ENCODE assay signal across 8 cellular contexts in genomic region chr9:39791356-39791755, GRCh38.
DNase-seq lines count a peak whose midpoint lies in the region; ATAC-seq, FAIRE-seq and TF ChIP-seq lines count a peak whose summit lies in the region.
"Not testable (repeated sequence)": the region's sequence is repeated elsewhere in the genome, so short reads cannot be mapped to it uniquely, and the experiment has no call there.

No MANE protein-coding gene starts in this region.

- not testable (repeated sequence) for H2BK15ac ChIP-seq in H9 (ENCODE audit: low read depth, low read length)

- not testable (repeated sequence) for TF ChIP-seq POLR2A in sigmoid colon (IDR thresholded peaks at IDR 0.05)

- intact Hi-C loops in activated CD4-positive, alpha-beta memory T cell treated with anti-CD3 and anti-CD28 coated beads for 36 hours (cut with micrococcal nuclease); kidney (cut with DNase I); sigmoid colon (cut with DNase I): not testable (repeated sequence)

- H3K4ac ChIP-seq in H9 (ENCODE audit: low read depth, low read length): not testable (repeated sequence)

- H4K8ac ChIP-seq in H9 (replicated peaks; ENCODE audit: insufficient read length, low read depth, low read length): not testable (repeated sequence)

- ATAC-seq in GM18873 (IDR thresholded peaks at IDR 0.05; ENCODE audit: low FRiP score, unreplicated experiment): peak; percentile 100
- peak; percentile 100 for ATAC-seq in HG03378 (IDR thresholded peaks at IDR 0.05; ENCODE audit: unreplicated experiment)

- not testable (repeated sequence) for H3K56ac ChIP-seq in H9 (ENCODE audit: insufficient read length, low read depth, low read length)

- H2BK120ac ChIP-seq in H9 (ENCODE audit: low read depth, low read length, poor library complexity, severe bottlenecking): not testable (repeated sequence)

- not testable (repeated sequence) for H2AK5ac ChIP-seq in H9 (ENCODE audit: insufficient read length, low read length)

- H3K4me1 ChIP-seq in H9 (ENCODE audit: insufficient read depth, low read length); kidney (ENCODE audit: control insufficient read depth in 1 of 2, insufficient read depth in 1 of 2, low read depth in 1 of 2, low read length in 2 of 2); sigmoid colon: not testable (repeated sequence)

- H4K20me1 ChIP-seq in H9 (ENCODE audit: control insufficient read depth, insufficient read depth, insufficient read length): not testable (repeated sequence)

- WGBS in H9 (ENCODE audit: extremely low coverage, insufficient read length, low lambda C conversion rate): no CpG with 5 or more reads among the region's 31 CpGs
- 8% methylated on average over 17 to 18 of the region's 31 CpGs for WGBS in sigmoid colon, 2 donors

- not testable (repeated sequence) for H3K4me3 Mint-ChIP-seq in H9; activated CD4-positive, alpha-beta memory T cell treated with anti-CD3 and anti-CD28 coated beads for 36 hours

- H2AFZ ChIP-seq in H9 (ENCODE audit: low read length): not testable (repeated sequence)

- TF ChIP-seq CTCF in H9 (conservative IDR thresholded peaks at IDR 0.05): peak; percentile 21; the same call in 1 of the 3 replicates
- not testable (repeated sequence) for TF ChIP-seq CTCF in choroid plexus epithelial cell (conservative IDR thresholded peaks at IDR 0.05; ENCODE audit: low read depth, low read length); kidney (IDR thresholded peaks at IDR 0.05; ENCODE audit: borderline replicate concordance, extremely low read depth, insufficient read depth); sigmoid colon (IDR thresholded peaks at IDR 0.05)

- not testable (repeated sequence) for H3K23ac ChIP-seq in H9 (ENCODE audit: insufficient read length, low read depth, low read length)

- not testable (repeated sequence) for H4K91ac ChIP-seq in H9 (ENCODE audit: insufficient read length, low read depth, low read length)

- H2BK5ac ChIP-seq in H9 (ENCODE audit: insufficient read length, low read length): not testable (repeated sequence)

- H3K4me2 ChIP-seq in H9 (ENCODE audit: insufficient read depth, insufficient read length, low read length): peak overlapping the region; percentile 40

- not testable (repeated sequence) for TF ChIP-seq EP300 in sigmoid colon (IDR thresholded peaks at IDR 0.05)

- H3K9me3 ChIP-seq in H9 (ENCODE audit: control insufficient read depth, low read depth, low read length); kidney (ENCODE audit: control insufficient read depth in 1 of 2, low read length in 2 of 2); sigmoid colon: not testable (repeated sequence)

- FAIRE-seq in A204.1 (lab: Jason Lieb, UNC) (peak; percentile 14), kidney (lab: Jason Lieb, UNC) (peak; percentile 77)

- not testable (repeated sequence) for H2BK12ac ChIP-seq in H9 (ENCODE audit: insufficient read length, low read depth, low read length)

- H3K9me3 Mint-ChIP-seq in H9; activated CD4-positive, alpha-beta memory T cell treated with anti-CD3 and anti-CD28 coated beads for 36 hours: not testable (repeated sequence)

- not testable (repeated sequence) for H3T11ph ChIP-seq in H9 (ENCODE audit: low read length)

- H3K4me1 Mint-ChIP-seq in H9; activated CD4-positive, alpha-beta memory T cell treated with anti-CD3 and anti-CD28 coated beads for 36 hours (ENCODE audit: low read depth): not testable (repeated sequence)

- H3K18ac ChIP-seq in H9 (ENCODE audit: insufficient read length, low read depth, low read length): not testable (repeated sequence)

- H4K5ac ChIP-seq in H9 (ENCODE audit: insufficient read length, low read depth, low read length): not testable (repeated sequence)

- not testable (repeated sequence) for H2BK20ac ChIP-seq in H9 (ENCODE audit: low read depth, low read length, poor library complexity, severe bottlenecking)

- not testable (repeated sequence) for H3K27ac ChIP-seq in H9 (ENCODE audit: insufficient read length, low read depth, low read length); kidney (ENCODE audit: low read depth in 2 of 2, low read length in 2 of 2)
- peak overlapping the region; percentile 40 to 60 (median 57) for H3K27ac ChIP-seq in sigmoid colon

- H3K79me1 ChIP-seq in H9 (ENCODE audit: insufficient read depth, low read depth, low read length, poor library complexity, severe bottlenecking): not testable (repeated sequence)

- not testable (repeated sequence) for H3K9ac ChIP-seq in H9 (ENCODE audit: extremely low read depth, insufficient read length, low read length); kidney (ENCODE audit: low read length in 2 of 2)

- H3K36me3 Mint-ChIP-seq in H9 (ENCODE audit: insufficient read depth in 1 of 3, low read depth in 3 of 3); activated CD4-positive, alpha-beta memory T cell treated with anti-CD3 and anti-CD28 coated beads for 36 hours: not testable (repeated sequence)

- not testable (repeated sequence) for H3K23me2 ChIP-seq in H9 (ENCODE audit: insufficient read length, low read depth, low read length, poor library complexity, severe bottlenecking)

- not testable (repeated sequence) for H3K14ac ChIP-seq in H9 (ENCODE audit: insufficient read depth, low read length)

- H3K27me3 Mint-ChIP-seq in H9 (ENCODE audit: low read depth); activated CD4-positive, alpha-beta memory T cell treated with anti-CD3 and anti-CD28 coated beads for 36 hours: not testable (repeated sequence)

- not testable (repeated sequence) for H3K27ac Mint-ChIP-seq in H9; activated CD4-positive, alpha-beta memory T cell treated with anti-CD3 and anti-CD28 coated beads for 36 hours

- H3K4me3 ChIP-seq in choroid plexus epithelial cell (ENCODE audit: low read depth, low read length) (peak overlapping the region; percentile 52), sigmoid colon (peak overlapping the region; percentile 12 to 44 (median 34))
- H3K4me3 ChIP-seq in kidney (ENCODE audit: low read length in 2 of 2): not testable (repeated sequence)

- not testable (repeated sequence) for H3K27me3 ChIP-seq in H9 (ENCODE audit: insufficient read depth, low read length); sigmoid colon

- not testable (repeated sequence) for H3K36me3 ChIP-seq in kidney (ENCODE audit: control insufficient read depth in 1 of 2, insufficient read depth in 2 of 2, low read length in 2 of 2); sigmoid colon

- not testable (repeated sequence) for DNase-seq in H9; choroid plexus epithelial cell (ENCODE audit: low read depth)
- DNase-seq in activated CD4-positive, alpha-beta memory T cell treated with anti-CD3 and anti-CD28 coated beads for 36 hours: peak; percentile 20
- DNase-seq in kidney (peak; percentile 79), sigmoid colon (peak; percentile 84)

- POLR2A ChIA-PET in activated CD4-positive, alpha-beta memory T cell treated with anti-CD3 and anti-CD28 coated beads for 36 hours (lab: Charles Lee): not testable (repeated sequence)

- CTCF ChIA-PET in activated CD4-positive, alpha-beta memory T cell treated with anti-CD3 and anti-CD28 coated beads for 36 hours (lab: Charles Lee): not testable (repeated sequence)

- not testable (repeated sequence) for H3K79me2 ChIP-seq in H9 (ENCODE audit: insufficient read depth, low read length)
